8 cellular contexts compared by ENCODE assay signal in the genomic region with DNA sequence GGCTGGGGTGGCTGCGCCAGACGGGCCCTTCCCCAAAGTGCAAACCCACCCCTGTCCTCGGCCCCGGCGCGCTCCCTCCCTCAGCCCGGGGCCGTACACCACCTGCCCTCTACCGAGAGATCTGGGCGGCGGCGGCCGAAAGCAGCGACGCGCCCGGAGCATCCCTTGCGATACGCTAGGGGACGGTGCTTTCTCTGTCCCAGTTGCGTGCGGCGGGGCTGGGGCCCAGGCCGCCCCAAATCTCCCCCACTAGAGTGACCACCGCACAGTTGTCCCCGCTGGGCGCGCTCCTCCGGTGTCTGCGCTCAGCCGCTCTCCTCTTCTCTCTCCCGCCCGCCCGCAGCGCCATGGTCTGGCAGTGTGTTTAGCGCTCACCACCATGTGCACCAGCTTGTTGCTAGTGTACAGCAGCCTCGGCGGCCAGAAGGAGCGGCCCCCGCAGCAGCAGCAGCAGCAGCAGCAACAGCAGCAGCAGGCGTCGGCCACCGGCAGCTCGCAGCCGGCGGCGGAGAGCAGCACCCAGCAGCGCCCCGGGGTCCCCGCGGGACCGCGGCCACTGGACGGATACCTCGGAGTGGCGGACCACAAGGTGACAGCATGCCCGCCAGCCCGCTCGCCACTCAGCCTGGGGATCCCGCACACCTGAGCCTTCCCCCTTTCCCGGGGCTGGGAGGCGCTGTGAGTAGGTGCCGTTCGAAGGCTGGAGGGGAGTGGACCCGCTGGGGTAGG. TPM values are rescaled to one million over a fixed set of nuclear protein-coding genes. Genes with fewer than 3 reads are reported as not detected.
DNase-seq lines count a peak whose midpoint lies in the region; ATAC-seq and TF ChIP-seq lines count a peak whose summit lies in the region.

No MANE protein-coding gene starts in this region.

- POLR2A ChIA-PET in activated CD8-positive, alpha-beta T cell treated with anti-CD3 and anti-CD28 coated beads, Interleukin-2, amount 10 ng/mL, durations not matched to agents 7 days and 5 days (lab: Charles Lee), result no interaction called here

- peaks cover 4% of the 10 kb centered on the region for H3K9me3 ChIP-seq in neuron (ENCODE audit: low read length)

- TF ChIP-seq CTCF in HL-60 (IDR thresholded peaks at IDR 0.05; ENCODE audit: insufficient read depth, low read length) (no peak), fibroblast of pulmonary artery (IDR thresholded peaks at IDR 0.05; ENCODE audit: low read length, missing control alignments) (no peak)

- no peak overlapping the region for H3K27ac ChIP-seq in HL-60 (replicated peaks)

- CTCF ChIA-PET in activated CD8-positive, alpha-beta T cell treated with anti-CD3 and anti-CD28 coated beads, Interleukin-2, amount 10 ng/mL, durations not matched to agents 7 days and 5 days (lab: Charles Lee), result no interaction called here

- peak overlapping the region; percentile 99 for H2AFZ ChIP-seq in neuron (ENCODE audit: low read depth, low read length)

- H3K4me1 ChIP-seq in neuron (ENCODE audit: insufficient read depth, low read length), result peaks cover 14% of the 10 kb centered on the region

- H3K4me3 Mint-ChIP-seq in activated CD8-positive, alpha-beta T cell treated with anti-CD3 and anti-CD28 coated beads, Interleukin-2, amount 10 ng/mL, durations not matched to agents 7 days and 5 days, result peak overlapping the region; percentile 62

- no peak overlapping the region for H3K27ac Mint-ChIP-seq in activated CD8-positive, alpha-beta T cell treated with anti-CD3 and anti-CD28 coated beads, Interleukin-2, amount 10 ng/mL, durations not matched to agents 7 days and 5 days

- peaks cover 69% of the 10 kb centered on the region for H3K27me3 Mint-ChIP-seq in activated CD8-positive, alpha-beta T cell treated with anti-CD3 and anti-CD28 coated beads, Interleukin-2, amount 10 ng/mL, durations not matched to agents 7 days and 5 days (ENCODE audit: low read depth)

- no peaks in the 10 kb centered on the region for H3K9me3 Mint-ChIP-seq in activated CD8-positive, alpha-beta T cell treated with anti-CD3 and anti-CD28 coated beads, Interleukin-2, amount 10 ng/mL, durations not matched to agents 7 days and 5 days (ENCODE audit: insufficient read depth)

- no peak for DNase-seq in activated CD4-positive, CD25-positive, alpha-beta regulatory T cell treated with anti-CD3 and anti-CD28 coated beads, Interleukin-2, amount 50 U/mL, for 72 hours
- DNase-seq in HL-60 (ENCODE audit: low read depth in 1 of 2, low spot score in 1 of 2) (no peak), fibroblast of pulmonary artery (ENCODE audit: low read depth) (peak; percentile 29), NOMO-1 treated with DMSO at 0.1 percent for 48 hours (lab: John Stamatoyannopoulos, UW; ENCODE audit: unreplicated experiment) (no peak)
- DNase-seq in activated CD8-positive, alpha-beta T cell treated with anti-CD3 and anti-CD28 coated beads, Interleukin-2, amount 10 ng/mL, durations not matched to agents 7 days and 5 days, result peak; percentile 24

- H3K4me3 ChIP-seq in HL-60 (replicated peaks; ENCODE audit: insufficient read depth, low read length) (peak overlapping the region; percentile 30), fibroblast of pulmonary artery (replicated peaks; ENCODE audit: low read depth, low read length) (peak overlapping the region; percentile 44), neuron (ENCODE audit: low read length) (peak overlapping the region; percentile 84)

- peaks cover 53% of the 10 kb centered on the region for H3K27me3 ChIP-seq in HL-60 (ENCODE audit: insufficient read depth, poor library complexity, severe bottlenecking)
- H3K27me3 ChIP-seq in neuron (ENCODE audit: insufficient read depth, low read length), result no peaks in the 10 kb centered on the region

- peak; percentile 27 to 43 for ATAC-seq in activated CD4-positive, CD25-positive, alpha-beta regulatory T cell treated with anti-CD3 and anti-CD28 coated beads, Interleukin-2, amount 50 U/mL, for 24 hours
- peak; percentile 87 for ATAC-seq in activated CD8-positive, alpha-beta T cell treated with anti-CD3 and anti-CD28 coated beads, Interleukin-2, amount 10 ng/mL, durations not matched to agents 7 days and 5 days
- no peak for ATAC-seq in GM18858 (IDR thresholded peaks at IDR 0.05; ENCODE audit: unreplicated experiment)

- H3K36me3 ChIP-seq in neuron (ENCODE audit: insufficient read depth, low read length), result peaks cover 5% of the 10 kb centered on the region

- H3K4me1 Mint-ChIP-seq in activated CD8-positive, alpha-beta T cell treated with anti-CD3 and anti-CD28 coated beads, Interleukin-2, amount 10 ng/mL, durations not matched to agents 7 days and 5 days (ENCODE audit: low read depth), result peaks cover 5% of the 10 kb centered on the region

- H3K36me3 Mint-ChIP-seq in activated CD8-positive, alpha-beta T cell treated with anti-CD3 and anti-CD28 coated beads, Interleukin-2, amount 10 ng/mL, durations not matched to agents 7 days and 5 days (ENCODE audit: low read depth), result no peaks in the 10 kb centered on the region

RNA-seq across cellular contexts. Expression of gene ST6GALNAC5, which starts 1.0 kb away (rescaled TPM):
- not detected for total RNA-seq in activated CD8-positive, alpha-beta T cell treated with anti-CD3 and anti-CD28 coated beads, Interleukin-2, amount 10 ng/mL, durations not matched to agents 7 days and 5 days

Comparison
In these comparisons a context has a peak if more than half of its experiments do, and no peak if none do; other contexts are left out.
1. DNase-seq: peak in activated CD8-positive, alpha-beta T cell treated with anti-CD3 and anti-CD28 coated beads, Interleukin-2, amount 10 ng/mL, durations not matched to agents 7 days and 5 days (single experiment) and fibroblast of pulmonary artery (single experiment); none in activated CD4-positive, CD25-positive, alpha-beta regulatory T cell treated with anti-CD3 and anti-CD28 coated beads, Interleukin-2, amount 50 U/mL, for 72 hours (single experiment), HL-60 (0 of 2) and NOMO-1 treated with DMSO at 0.1 percent for 48 hours (single experiment).
2. H3K4me3 ChIP-seq: peak in every context shown above with its lines; median percentile 84 in neuron; 44 in fibroblast of pulmonary artery; 30 in HL-60.